10 cellular contexts compared by ENCODE assay signal in genomic region chr20:57450931-57451330, GRCh38. TPM values are rescaled to one million over a fixed set of nuclear protein-coding genes. Genes with fewer than 3 reads are reported as not detected.
DNase-seq lines count a peak whose midpoint lies in the region; ATAC-seq and TF ChIP-seq lines count a peak whose summit lies in the region.
"Had no signal": no experiment of that assay in that cellular context is flagged by ENCODE, and none has a peak within 500 bp of the region (broad histone marks: within the 10 kb centered on the region; RNA-seq: fewer than 3 reads in every experiment).

No MANE protein-coding gene starts in this region.

- in situ Hi-C loops in GM13977 (cut with MboI; ENCODE audit: low pct_unique_long_range_greater_than_20kb, low sequenced_read_pairs, unreplicated experiment) = no loop called here

- peak overlapping the region; percentile 80 to 99 (median 98) for H3K27ac ChIP-seq in BLaER1 treated with 17β-estradiol and CSF1 and Interleukin-3, amounts not matched to agents 10 nM and 100 nM
- H3K27ac ChIP-seq in esophagus muscularis mucosa (replicated peaks in 1 of 4) (peak overlapping the region; percentile 64 to 95 (median 70)), H9 (ENCODE audit: insufficient read length, low read depth, low read length) (no peak overlapping the region)

- H3K4me3 Mint-ChIP-seq in HFFc6 (no peak overlapping the region), H9 (peak overlapping the region in 1 of 2 experiments; percentile 38; a peak in 1 of 5 replicates)
- H3K4me3 Mint-ChIP-seq: activated CD4-positive, alpha-beta T cell treated with anti-CD3 and anti-CD28 coated beads, Interleukin-2, amount 10 ng/mL, durations not matched to agents 7 days and 5 days had no signal

- no peaks in the 10 kb centered on the region for H3K9me3 Mint-ChIP-seq in HFFc6
- H3K9me3 Mint-ChIP-seq in H9 = no peaks in the 10 kb centered on the region
- H3K9me3 Mint-ChIP-seq: activated CD4-positive, alpha-beta T cell treated with anti-CD3 and anti-CD28 coated beads, Interleukin-2, amount 10 ng/mL, durations not matched to agents 7 days and 5 days had no signal

- no peak overlapping the region for H2BK5ac ChIP-seq in H9 (ENCODE audit: insufficient read length, low read length)

- peak overlapping the region; percentile 69 to 97 (median 88) for H3K9ac ChIP-seq in BLaER1 treated with 17β-estradiol and CSF1 and Interleukin-3, amounts not matched to agents 10 nM and 100 nM
- no peak overlapping the region for H3K9ac ChIP-seq in H9 (ENCODE audit: extremely low read depth, insufficient read length, low read length)

- TF ChIP-seq CTCF in esophagus muscularis mucosa (IDR thresholded peaks at IDR 0.05) (no peak), HFFc6 (IDR thresholded peaks at IDR 0.05) (no peak), GM13977 (IDR thresholded peaks at IDR 0.05; ENCODE audit: extremely low read depth, insufficient read depth, missing control alignments) (no peak), H9 (conservative IDR thresholded peaks at IDR 0.05) (no peak)

- H2BK120ac ChIP-seq in H9 (ENCODE audit: low read depth, low read length, poor library complexity, severe bottlenecking) = no peak overlapping the region

- no peaks in the 10 kb centered on the region for H3K23me2 ChIP-seq in H9 (ENCODE audit: insufficient read length, low read depth, low read length, poor library complexity, severe bottlenecking)

- no peaks in the 10 kb centered on the region for H3K36me3 ChIP-seq in BLaER1 treated with 17β-estradiol and CSF1 and Interleukin-3, amounts not matched to agents 10 nM and 100 nM
- no peaks in the 10 kb centered on the region for H3K36me3 ChIP-seq in esophagus muscularis mucosa
- H3K36me3 ChIP-seq: MG63 had no signal

- H3K27me3 ChIP-seq in BLaER1 treated with 17β-estradiol and CSF1 and Interleukin-3, amounts not matched to agents 10 nM and 100 nM = no peaks in the 10 kb centered on the region
- H3K27me3 ChIP-seq in esophagus muscularis mucosa (no peaks in the 10 kb centered on the region), H9 (ENCODE audit: insufficient read depth, low read length) (peaks cover 3% of the 10 kb centered on the region; the same call in 1 of the 2 replicates)

- no peak for TF ChIP-seq EP300 in esophagus muscularis mucosa (IDR thresholded peaks at IDR 0.05)

- H3K23ac ChIP-seq in H9 (ENCODE audit: insufficient read length, low read depth, low read length) = no peak overlapping the region

- intact Hi-C loops in esophagus muscularis mucosa (cut with DNase I) = no loop called here

- no peak overlapping the region for H4K8ac ChIP-seq in H9 (replicated peaks; ENCODE audit: insufficient read length, low read depth, low read length)

- H3T11ph ChIP-seq in H9 (ENCODE audit: low read length) = no peak overlapping the region

- no peak overlapping the region for H3K18ac ChIP-seq in H9 (ENCODE audit: insufficient read length, low read depth, low read length)

- H2AFZ ChIP-seq in H9 (ENCODE audit: low read length) = no peak overlapping the region

- no peak overlapping the region for H3K56ac ChIP-seq in H9 (ENCODE audit: insufficient read length, low read depth, low read length)

- H3K27me3 Mint-ChIP-seq in HFFc6 (ENCODE audit: insufficient read depth) (peaks cover 67% of the 10 kb centered on the region), H9 (ENCODE audit: low read depth) (peaks cover 5% of the 10 kb centered on the region)

- DNase-seq in esophagus muscularis mucosa (ENCODE audit: extremely low spot score) (no peak), HFFc6 (no peak), GM13977 (ENCODE audit: low spot score) (no peak), NCI-H345 treated with DMSO at 0.1 percent for 48 hours (lab: John Stamatoyannopoulos, UW; ENCODE audit: unreplicated experiment) (no peak), H9 (no peak)
- DNase-seq: activated CD4-positive, alpha-beta T cell treated with anti-CD3 and anti-CD28 coated beads, Interleukin-2, amount 10 ng/mL, durations not matched to agents 7 days and 5 days; MG63 had no signal

- no peak for TF ChIP-seq POLR2A in esophagus muscularis mucosa (IDR thresholded peaks at IDR 0.05; ENCODE audit: low read depth)

- H3K4me1 Mint-ChIP-seq in HFFc6 (ENCODE audit: low read depth) (no peaks in the 10 kb centered on the region), H9 (peaks cover 10 to 27% of the 10 kb centered on the region in 2 experiments)

- peaks cover 75 to 99% (median 94%) of the 10 kb centered on the region in 10 experiments for H3K4me1 ChIP-seq in BLaER1 treated with 17β-estradiol and CSF1 and Interleukin-3, amounts not matched to agents 10 nM and 100 nM
- peaks cover 24 to 51% (median 34%) of the 10 kb centered on the region in 4 donors for H3K4me1 ChIP-seq in esophagus muscularis mucosa
- H3K4me1 ChIP-seq in H9 (ENCODE audit: insufficient read depth, low read length) = no peaks in the 10 kb centered on the region

- peaks cover 0 to 3% (median 0%) of the 10 kb centered on the region in 11 experiments; a peak in 6 of 22 replicates for H3K9me3 ChIP-seq in BLaER1 treated with 17β-estradiol and CSF1 and Interleukin-3, amounts not matched to agents 10 nM and 100 nM (replicated peaks in 1 of 11)
- H3K9me3 ChIP-seq in esophagus muscularis mucosa = peaks cover 0 to 4% (median 2%) of the 10 kb centered on the region in 4 donors
- H3K9me3 ChIP-seq in H9 (ENCODE audit: control insufficient read depth, low read depth, low read length) = no peaks in the 10 kb centered on the region

- no peak overlapping the region for H4K91ac ChIP-seq in H9 (ENCODE audit: insufficient read length, low read depth, low read length)

- H3K14ac ChIP-seq in H9 (ENCODE audit: insufficient read depth, low read length) = no peak overlapping the region

- no peak overlapping the region for H2BK15ac ChIP-seq in H9 (ENCODE audit: low read depth, low read length)

- H2BK12ac ChIP-seq in H9 (ENCODE audit: insufficient read length, low read depth, low read length) = no peak overlapping the region

- 40% methylated on average over 3 of the region's 13 CpGs for WGBS in esophagus muscularis mucosa
- no CpG with 5 or more reads among the region's 13 CpGs for WGBS in H9 (ENCODE audit: extremely low coverage, insufficient read length, low lambda C conversion rate)

- no peaks in the 10 kb centered on the region for H4K20me1 ChIP-seq in BLaER1 treated with 17β-estradiol and CSF1 and Interleukin-3, amounts not matched to agents 10 nM and 100 nM
- no peaks in the 10 kb centered on the region for H4K20me1 ChIP-seq in H9 (ENCODE audit: control insufficient read depth, insufficient read depth, insufficient read length)

- H3K36me3 Mint-ChIP-seq in HFFc6 (ENCODE audit: low read depth) = no peaks in the 10 kb centered on the region
- H3K36me3 Mint-ChIP-seq in H9 (ENCODE audit: insufficient read depth in 1 of 3, low read depth in 3 of 3) = no peaks in the 10 kb centered on the region

- peak overlapping the region in 9 of 10 experiments; percentile 10 to 66 (median 48); a peak in 17 of 20 replicates for H3K4me3 ChIP-seq in BLaER1 treated with 17β-estradiol and CSF1 and Interleukin-3, amounts not matched to agents 10 nM and 100 nM
- H3K4me3 ChIP-seq in esophagus muscularis mucosa = no peak overlapping the region
- H3K4me3 ChIP-seq: MG63 had no signal

- no peaks in the 10 kb centered on the region for H3K79me1 ChIP-seq in H9 (ENCODE audit: insufficient read depth, low read depth, low read length, poor library complexity, severe bottlenecking)

- H3K4me2 ChIP-seq in BLaER1 treated with 17β-estradiol and CSF1 and Interleukin-3, amounts not matched to agents 10 nM and 100 nM = peak overlapping the region; percentile 67 to 99 (median 92)
- no peak overlapping the region for H3K4me2 ChIP-seq in H9 (ENCODE audit: insufficient read depth, insufficient read length, low read length)

- no peak overlapping the region for H3K4ac ChIP-seq in H9 (ENCODE audit: low read depth, low read length)

- no peak overlapping the region for H3K27ac Mint-ChIP-seq in HFFc6
- H3K27ac Mint-ChIP-seq in H9 = peak overlapping the region in 1 of 3 experiments; percentile 15; a peak in 1 of 7 replicates

- ATAC-seq in GM19043 (IDR thresholded peaks at IDR 0.05; ENCODE audit: low read depth, unreplicated experiment) = peak; percentile 25
- peak; percentile 33 for ATAC-seq in HG03432 (IDR thresholded peaks at IDR 0.05; ENCODE audit: unreplicated experiment)

- H4K5ac ChIP-seq in H9 (ENCODE audit: insufficient read length, low read depth, low read length) = no peak overlapping the region

- H3K79me2 ChIP-seq in H9 (ENCODE audit: insufficient read depth, low read length) = no peaks in the 10 kb centered on the region

- no peak overlapping the region for H2AK5ac ChIP-seq in H9 (ENCODE audit: insufficient read length, low read length)

- no peak overlapping the region for H2BK20ac ChIP-seq in H9 (ENCODE audit: low read depth, low read length, poor library complexity, severe bottlenecking)

RNA-seq across cellular contexts. Expression of gene RBM38, which starts 59.7 kb away (rescaled TPM):
- total RNA-seq in esophagus muscularis mucosa = 100 to 1,000 TPM in 2 of 4 donors, 10 to 100 TPM in 2; 67.6 to 203 (median 139) TPM
- total RNA-seq in HFFc6 (2021; fragmentation: NEBNext Ultra II Directional; extraction: Animal tissue kit (Norgen Biotek cat#: 25700)) = 1 to 10 TPM; 3.7 to 5.7 (median 4.6) TPM
- 66.8 and 67.9 TPM in 2 replicates for total RNA-seq in H9 (2021)

Comparison
In these comparisons a context has a peak if more than half of its experiments do, and no peak if none do; other contexts are left out.
1. H3K4me3 ChIP-seq: peak in BLaER1 treated with 17β-estradiol and CSF1 and Interleukin-3, amounts not matched to agents 10 nM and 100 nM (9 of 10); none in esophagus muscularis mucosa (0 of 4).
2. RNA of gene RBM38, which starts 59.7 kb away (total RNA-seq): 67.6 to 203 TPM in esophagus muscularis mucosa and 66.8 to 67.9 TPM in H9; 3.7 to 5.7 TPM in HFFc6; every median in the first group is over 10 times any median in the second.